8 cellular contexts compared by ENCODE assay signal in genomic region chr11:85718991-85719807, GRCh38. TPM values are rescaled to one million over a fixed set of nuclear protein-coding genes. Genes with fewer than 3 reads are reported as not detected.
DNase-seq lines count a peak whose midpoint lies in the region; ATAC-seq and TF ChIP-seq lines count a peak whose summit lies in the region.

No MANE protein-coding gene starts in this region.

- peaks cover 54% of the 10 kb centered on the region for H3K4me1 Mint-ChIP-seq in neural progenitor cell

- H3F3A ChIP-seq in neural progenitor cell (ENCODE audit: low read depth), result peaks cover 35% of the 10 kb centered on the region

- H3K9me3 Mint-ChIP-seq in neural progenitor cell, result no peaks in the 10 kb centered on the region

- H3K9ac ChIP-seq in neural progenitor cell, result no peak overlapping the region

- H3K36me3 Mint-ChIP-seq in neural progenitor cell, result no peaks in the 10 kb centered on the region

- H3K9me3 ChIP-seq in neural progenitor cell (ENCODE audit: low read depth), result no peaks in the 10 kb centered on the region

- peaks cover 9% of the 10 kb centered on the region for H3K4me1 ChIP-seq in foreskin keratinocyte
- H3K4me1 ChIP-seq in neural progenitor cell, result peaks cover 64% of the 10 kb centered on the region

- in situ Hi-C loops in Caki2 (cut with HindIII; ENCODE audit: low pct_unique_long_range_greater_than_20kb, low sequenced_read_pairs), result no loop called here
- in situ Hi-C loops in SK-MEL-5 (cut with HindIII; ENCODE audit: low pct_unique_long_range_greater_than_20kb, low sequenced_read_pairs), result no loop called here

- peak overlapping the region; percentile 83 for H3K4me3 Mint-ChIP-seq in neural progenitor cell

- TF ChIP-seq CTCF in foreskin keratinocyte (conservative IDR thresholded peaks at IDR 0.05) (no peak), neural progenitor cell (IDR thresholded peaks at IDR 0.05) (no peak)

- no peaks in the 10 kb centered on the region for H3K36me3 ChIP-seq in neural progenitor cell

- peaks cover 14% of the 10 kb centered on the region for H3K79me2 ChIP-seq in neural progenitor cell (ENCODE audit: low read depth)

- H3K4me3 ChIP-seq in neural progenitor cell, result peak overlapping the region; percentile 41

- H3K27ac Mint-ChIP-seq in neural progenitor cell, result peak overlapping the region; percentile 98

- DNase-seq in Caki2 (ENCODE audit: low read depth), result peak; percentile 92
- DNase-seq in SK-MEL-5 (ENCODE audit: low read depth, low spot score), result peak; percentile 95
- DNase-seq in foreskin keratinocyte, result peak; percentile 97
- DNase-seq in neural progenitor cell (ENCODE audit: low spot score), result peak; percentile 90
- no peak for DNase-seq in NOMO-1 (lab: John Stamatoyannopoulos, UW; ENCODE audit: unreplicated experiment in 2 of 2)
- DNase-seq in AML-193 (lab: John Stamatoyannopoulos, UW), result no peak

- no peaks in the 10 kb centered on the region for H4K20me1 ChIP-seq in neural progenitor cell (ENCODE audit: low read depth)

- ATAC-seq in foreskin keratinocyte (peak; percentile 100), GM19351 (IDR thresholded peaks at IDR 0.05; ENCODE audit: unreplicated experiment) (no peak), HG02588 (IDR thresholded peaks at IDR 0.05; ENCODE audit: unreplicated experiment) (no peak)

- H3K4me2 ChIP-seq in neural progenitor cell, result peak overlapping the region; percentile 77

- H3K27me3 ChIP-seq in foreskin keratinocyte (no peaks in the 10 kb centered on the region), neural progenitor cell (no peaks in the 10 kb centered on the region)

- peak overlapping the region; percentile 33 for H2AFZ ChIP-seq in neural progenitor cell (replicated peaks)

- H3K27ac ChIP-seq in foreskin keratinocyte (no peak overlapping the region), neural progenitor cell (peak overlapping the region; percentile 94)

- H3K27me3 Mint-ChIP-seq in neural progenitor cell (ENCODE audit: insufficient read depth, low read depth), result no peaks in the 10 kb centered on the region

RNA-seq across cellular contexts. Expression of gene CCDC89, which starts 33.2 kb away (rescaled TPM):
- total RNA-seq in Caki2 (2014; rRNA removed; shearing (Covaris generic); ENCODE audit: low replicate concordance), result 0.30 TPM in 1 of 2 replicates, not detected in the other
- total RNA-seq in SK-MEL-5 (2014; rRNA removed; shearing (Covaris generic)), result 1.2 and 1.4 TPM in 2 replicates
- 0.87 and 1.1 TPM in 2 replicates for polyA plus RNA-seq in SK-MEL-5 (2015; cell fraction: cytosol; rRNA removed)
- 0.26 and 5.6 TPM in 2 replicates for polyA plus RNA-seq in SK-MEL-5 (2015; cell fraction: nucleus; rRNA removed)
- total RNA-seq in foreskin keratinocyte, result 0.14 and 0.51 TPM in 2 replicates
- polyA plus RNA-seq in foreskin keratinocyte, result 0.18 and 0.22 TPM in 2 replicates
- 0.31 TPM in 1 of 2 replicates, not detected in the other for total RNA-seq in neural progenitor cell (ENCODE audit: low replicate concordance)

RNA-seq across cellular contexts. Expression of gene CREBZF, which starts 54.3 kb away (rescaled TPM):
- 27.3 and 34.2 TPM in 2 replicates for total RNA-seq in Caki2 (2014; rRNA removed; shearing (Covaris generic); ENCODE audit: low replicate concordance)
- total RNA-seq in SK-MEL-5 (2014; rRNA removed; shearing (Covaris generic)), result 26.8 and 28.3 TPM in 2 replicates
- polyA plus RNA-seq in SK-MEL-5 (2015; cell fraction: cytosol; rRNA removed), result 17.1 and 22.2 TPM in 2 replicates
- 457 and 464 TPM in 2 replicates for polyA plus RNA-seq in SK-MEL-5 (2015; cell fraction: nucleus; rRNA removed)
- total RNA-seq in foreskin keratinocyte, result 25.3 and 26.6 TPM in 2 replicates
- polyA plus RNA-seq in foreskin keratinocyte, result 7.1 and 8.5 TPM in 2 replicates
- 109 and 113 TPM in 2 replicates for total RNA-seq in neural progenitor cell (ENCODE audit: low replicate concordance)

Comparison
In these comparisons a context has a peak if more than half of its experiments do, and no peak if none do; other contexts are left out.
1. DNase-seq: peak in Caki2 (single experiment), SK-MEL-5 (single experiment), foreskin keratinocyte (2 of 2) and neural progenitor cell (single experiment); none in NOMO-1 (0 of 2) and AML-193 (0 of 2).